ENCODE assay signal across 13 cellular contexts in the genomic region with DNA sequence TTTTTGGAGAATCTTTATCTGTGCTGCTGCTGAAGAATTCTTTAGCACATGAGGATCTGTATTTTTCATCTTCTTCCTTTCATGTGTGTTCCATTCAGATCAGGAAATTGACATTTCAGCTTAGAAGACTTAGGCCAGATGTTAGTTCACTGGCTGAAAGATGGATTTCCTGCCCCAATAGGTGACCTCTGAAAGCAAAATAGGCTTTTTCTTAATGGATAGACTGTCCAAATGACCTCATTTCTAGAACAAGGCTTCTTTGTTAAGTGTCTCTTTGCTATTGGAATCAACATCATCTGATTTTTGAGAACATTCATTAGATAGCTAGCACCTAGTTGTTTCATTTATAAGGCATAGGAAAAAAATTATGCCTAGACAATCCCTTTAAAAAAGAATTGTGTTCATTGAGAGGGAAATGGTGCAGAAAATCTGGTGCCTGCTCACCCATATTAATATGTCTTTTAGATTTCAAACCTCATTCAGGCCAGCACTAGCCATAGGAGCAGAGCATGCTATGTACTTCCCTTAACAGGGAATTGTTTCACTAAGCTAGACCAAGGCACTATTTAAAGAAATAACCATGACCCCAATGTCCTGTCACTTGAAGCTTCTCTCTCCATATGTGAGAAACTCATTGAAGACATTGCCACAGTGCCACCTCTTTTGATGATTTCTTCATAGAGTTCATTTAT. TPM values are rescaled to one million over a fixed set of nuclear protein-coding genes. Genes with fewer than 3 reads are reported as not detected.
DNase-seq lines count a peak whose midpoint lies in the region; ATAC-seq, FAIRE-seq and TF ChIP-seq lines count a peak whose summit lies in the region.
"Had no signal": no experiment of that assay in that cellular context is flagged by ENCODE, and none has a peak within 500 bp of the region (broad histone marks: within the 10 kb centered on the region; RNA-seq: fewer than 3 reads in every experiment).

No MANE protein-coding gene starts in this region.

- H3K4me3 ChIP-seq in brain microvascular endothelial cell (ENCODE audit: low read depth, low read length) = no peak overlapping the region
- H3K4me3 ChIP-seq: neural progenitor cell had no signal

- TF ChIP-seq CTCF in brain microvascular endothelial cell (IDR thresholded peaks at IDR 0.05; ENCODE audit: low read depth, low read length, missing control alignments) = no peak

- in situ Hi-C loops in brain microvascular endothelial cell (cut with HindIII; ENCODE audit: low pct_ligation_motif_present, low sequenced_read_pairs) = no loop called here

- intact Hi-C loops in left cardiac atrium (cut with DNase I) = no loop called here

- peak; percentile 5 to 20 for ATAC-seq in left cardiac atrium
- ATAC-seq in GM18502 (IDR thresholded peaks at IDR 0.05; ENCODE audit: poor library complexity, unreplicated experiment) = no peak
- ATAC-seq: stimulated activated naive CD8-positive, alpha-beta T cell treated with anti-CD3 and anti-CD28 coated beads, Interleukin-15, Interleukin-2, amounts not matched to agents 100 U/mL and 50 U/mL, for 24 hours had no signal

- DNase-seq in HCEC 1CT (peak; percentile 9), brain microvascular endothelial cell (no peak), left cardiac atrium (no peak), retina (peak; percentile 71), T-helper 1 cell (no peak), urothelium cell line (ENCODE audit: low spot score) (no peak), epidermal melanocyte (ENCODE audit: insufficient read length, low spot score) (no peak)
- DNase-seq: activated CD8-positive, alpha-beta memory T cell treated with anti-CD3 and anti-CD28 coated beads for 24 hours; GF-D8; NCI-H1048; stimulated activated naive CD8-positive, alpha-beta T cell treated with anti-CD3 and anti-CD28 coated beads, Interleukin-15, Interleukin-2, amounts not matched to agents 100 U/mL and 50 U/mL, for 24 hours had no signal

- no peaks in the 10 kb centered on the region for H3K36me3 ChIP-seq in brain microvascular endothelial cell (replicated peaks)
- H3K36me3 ChIP-seq: neural progenitor cell had no signal

- FAIRE-seq in urothelium cell line (lab: Jason Lieb, UNC) = no peak

- H3K27me3 ChIP-seq in brain microvascular endothelial cell (replicated peaks) = no peaks in the 10 kb centered on the region
- H3K27me3 ChIP-seq: neural progenitor cell had no signal

- H3K27ac ChIP-seq in brain microvascular endothelial cell = peak overlapping the region; percentile 75
- H3K27ac ChIP-seq: neural progenitor cell had no signal

RNA-seq across cellular contexts. Expression of a gene that starts 13.6 kb away (rescaled TPM):
- total RNA-seq in left cardiac atrium = 10 to 100 TPM; 33.4 to 36.2 TPM

Comparison
In these comparisons a context has a peak if more than half of its experiments do, and no peak if none do; other contexts are left out.
1. DNase-seq: peak in HCEC 1CT (single experiment) and retina (single experiment); none in brain microvascular endothelial cell (single experiment), left cardiac atrium (single experiment), T-helper 1 cell (0 of 5), urothelium cell line (single experiment) and epidermal melanocyte (single experiment).